In genomic region chr15:63049747-63050439, GRCh38 we compare ENCODE assay signal across 8 cellular contexts. TPM values are rescaled to one million over a fixed set of nuclear protein-coding genes. Genes with fewer than 3 reads are reported as not detected.
DNase-seq lines count a peak whose midpoint lies in the region; ATAC-seq and TF ChIP-seq lines count a peak whose summit lies in the region.

No MANE protein-coding gene starts in this region.

- H3K27ac Mint-ChIP-seq in WTC11 = no peak overlapping the region

- H3K36me3 ChIP-seq in HAP-1 (replicated peaks) (peaks cover 34% of the 10 kb centered on the region), gastroesophageal sphincter (peaks cover 0 to 39% of the 10 kb centered on the region in 2 donors), gastrocnemius medialis (no peaks in the 10 kb centered on the region)

- peaks cover 64% of the 10 kb centered on the region for H3K36me3 Mint-ChIP-seq in WTC11

- H3K9me3 Mint-ChIP-seq in WTC11 = no peaks in the 10 kb centered on the region

- H3K27me3 ChIP-seq in HAP-1 (ENCODE audit: low read depth) = no peaks in the 10 kb centered on the region
- no peaks in the 10 kb centered on the region for H3K27me3 ChIP-seq in gastroesophageal sphincter
- H3K27me3 ChIP-seq in gastrocnemius medialis = peaks cover 0 to 7% (median 0%) of the 10 kb centered on the region in 3 donors

- TF ChIP-seq POLR2A in gastroesophageal sphincter (IDR thresholded peaks at IDR 0.05) (no peak), gastrocnemius medialis (IDR thresholded peaks at IDR 0.05) (no peak)

- H3K4me1 Mint-ChIP-seq in WTC11 = peaks cover 80% of the 10 kb centered on the region

- intact Hi-C loops in gastrocnemius medialis (cut with DNase I; ENCODE audit: low total_unique reads) = loop anchor here (2.0 to 10.0 kb wide), 5 partner anchors 105 to 455 kb away; partner anchors contain the start of genes RAB8B, RPS27L and USP3

- ATAC-seq in WTC11 (no peak), gastroesophageal sphincter (no peak), gastrocnemius medialis (no peak)

- peak overlapping the region; percentile 90 for H3K4me3 Mint-ChIP-seq in WTC11

- TF ChIP-seq CTCF in WTC11 (IDR thresholded peaks at IDR 0.05) (no peak), gastroesophageal sphincter (IDR thresholded peaks at IDR 0.05) (no peak), gastrocnemius medialis (IDR thresholded peaks at IDR 0.05 in 4 of 5, conservative IDR thresholded peaks at IDR 0.05 in 1 of 5) (no peak)

- H3K4me3 ChIP-seq in HAP-1 (peak overlapping the region; percentile 65), gastroesophageal sphincter (peak overlapping the region; percentile 83 to 95), gastrocnemius medialis (peak overlapping the region; percentile 72 to 94 (median 80))

- 12 to 42% methylated on average over 4 to 8 of the region's 8 CpGs for WGBS in gastroesophageal sphincter (ENCODE audit: low coverage in 1 of 2), 2 donors

- H3K27ac ChIP-seq in gastroesophageal sphincter (peak overlapping the region; percentile 96 to 98 (median 98)), gastrocnemius medialis (peak overlapping the region; percentile 86 to 96 (median 91))

- DNase-seq in HAP-1 (ENCODE audit: low spot score in 2 of 2) = no peak
- DNase-seq in WTC11 (ENCODE audit: low spot score) = no peak
- no peak for DNase-seq in gastrocnemius medialis
- DNase-seq in stimulated activated CD4-positive, alpha-beta T cell treated with anti-CD3 and anti-CD28 coated beads, Interleukin-4, amount 100 ng/mL, for 24 hours = no peak
- no peak for DNase-seq in OCI-M2 (lab: John Stamatoyannopoulos, UW; ENCODE audit: unreplicated experiment)
- DNase-seq in NCI-H2227 treated with DMSO at 0.1 percent for 48 hours (lab: John Stamatoyannopoulos, UW) = no peak
- DNase-seq in G401 (ENCODE audit: low spot score) = no peak

- in situ Hi-C loops in HAP-1 (cut with MboI; ENCODE audit: low sequenced_read_pairs) (no loop called here), gastrocnemius medialis (cut with MboI; ENCODE audit: low sequenced_read_pairs in 4 of 4) (loop anchor here in 1 of 4 donors (5.0 kb wide), 1 partner anchor 37 kb away; no protein-coding TSS in a partner anchor), G401 (cut with HindIII; ENCODE audit: low sequenced_read_pairs) (no loop called here)

- no peaks in the 10 kb centered on the region for H3K9me3 ChIP-seq in HAP-1
- no peaks in the 10 kb centered on the region for H3K9me3 ChIP-seq in gastroesophageal sphincter
- no peaks in the 10 kb centered on the region for H3K9me3 ChIP-seq in gastrocnemius medialis

- TF ChIP-seq EP300 in gastroesophageal sphincter (IDR thresholded peaks at IDR 0.05) = no peak

- no peaks in the 10 kb centered on the region for H3K27me3 Mint-ChIP-seq in WTC11 (ENCODE audit: low read depth)

- POLR2A ChIA-PET in WTC11 (lab: Charles Lee) = interaction anchor here (1.0 to 2.2 kb wide), 3 partner anchors 43 to 70 kb away, joined by 3 to 9 read pairs (median 8); no protein-coding TSS in a partner anchor

- CTCF ChIA-PET in WTC11 (lab: Charles Lee) = interaction anchor here (2.2 to 3.7 kb wide), 3 partner anchors 20 to 268 kb away, joined by 18 to 61 read pairs (median 18); no protein-coding TSS in a partner anchor

- H3K4me1 ChIP-seq in HAP-1 (peaks cover 75% of the 10 kb centered on the region), gastroesophageal sphincter (peaks cover 13 to 82% (median 30%) of the 10 kb centered on the region in 3 donors), gastrocnemius medialis (peaks cover 71 to 74% of the 10 kb centered on the region in 2 donors)

TF ChIP-seq in WTC11, 78 proteins besides CTCF, POLR2A, EP300 and RAD21:
- TF ChIP-seq FOXP1 (CRISPR knock-in tag; IDR thresholded peaks at IDR 0.05; ENCODE audit: borderline replicate concordance) (no peak), PRRX2 (CRISPR knock-in tag; IDR thresholded peaks at IDR 0.05) (0 out of 2 replicates have a peak, but pooled peaks have one; percentile 25), ATF2 (CRISPR knock-in tag; IDR thresholded peaks at IDR 0.05; ENCODE audit: borderline replicate concordance, low read depth) (no peak)

RNA-seq across cellular contexts. Expression of gene TPM1, which starts 7.3 kb away (rescaled TPM):
- total RNA-seq in WTC11 (2021) (370 to 421 TPM (median 382 TPM) in 3 replicates), gastroesophageal sphincter (1,000 to 10,000 TPM; 3,599 to 7,152 (median 6,397) TPM), gastrocnemius medialis (1,000 to 10,000 TPM in 1 of 4 donors, 100 to 1,000 TPM in 3; 656 to 1,383 (median 909) TPM)
- total RNA-seq in G401 (2014; rRNA removed; shearing (Covaris generic)) = 768 and 828 TPM in 2 replicates
